8 cellular contexts compared by ENCODE assay signal in the genomic region with DNA sequence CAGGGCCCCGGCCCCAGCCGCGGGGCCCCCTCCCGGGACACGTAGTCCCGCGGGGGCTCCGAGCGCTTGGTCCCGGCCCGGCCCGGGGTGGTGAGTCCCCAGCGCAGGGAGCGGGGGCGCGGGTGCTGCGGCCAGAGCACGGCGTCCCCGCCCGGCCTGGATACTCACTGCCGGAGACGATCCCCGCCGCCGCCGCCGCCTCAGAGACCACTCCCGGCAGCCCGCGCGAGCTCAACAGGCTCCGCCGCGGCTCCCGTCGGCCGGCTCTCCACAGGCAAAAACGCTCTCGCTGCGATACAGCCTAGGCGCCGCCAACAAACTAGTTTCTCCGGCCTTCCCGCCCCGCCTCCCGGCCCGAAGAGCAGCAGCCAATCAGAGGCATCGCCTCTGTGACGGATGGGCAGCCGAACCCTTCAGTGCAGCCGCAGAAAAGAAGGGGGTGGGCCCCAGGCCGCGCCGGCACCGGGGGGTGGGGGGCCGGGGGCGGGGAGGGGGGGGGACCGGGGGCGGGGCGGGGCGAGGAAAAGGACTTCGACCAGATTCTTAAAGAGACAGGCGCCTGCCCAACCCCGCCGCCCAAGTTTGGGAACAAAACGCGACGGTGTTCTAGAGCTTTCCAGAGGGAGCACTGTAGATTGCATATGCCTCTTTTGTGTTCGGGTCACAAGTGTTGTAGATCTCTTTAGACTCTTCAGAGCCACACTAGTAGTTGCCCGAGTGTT. TPM values are rescaled to one million over a fixed set of nuclear protein-coding genes. Genes with fewer than 3 reads are reported as not detected.
DNase-seq lines count a peak whose midpoint lies in the region; ATAC-seq and TF ChIP-seq lines count a peak whose summit lies in the region.

A gene with protein sequence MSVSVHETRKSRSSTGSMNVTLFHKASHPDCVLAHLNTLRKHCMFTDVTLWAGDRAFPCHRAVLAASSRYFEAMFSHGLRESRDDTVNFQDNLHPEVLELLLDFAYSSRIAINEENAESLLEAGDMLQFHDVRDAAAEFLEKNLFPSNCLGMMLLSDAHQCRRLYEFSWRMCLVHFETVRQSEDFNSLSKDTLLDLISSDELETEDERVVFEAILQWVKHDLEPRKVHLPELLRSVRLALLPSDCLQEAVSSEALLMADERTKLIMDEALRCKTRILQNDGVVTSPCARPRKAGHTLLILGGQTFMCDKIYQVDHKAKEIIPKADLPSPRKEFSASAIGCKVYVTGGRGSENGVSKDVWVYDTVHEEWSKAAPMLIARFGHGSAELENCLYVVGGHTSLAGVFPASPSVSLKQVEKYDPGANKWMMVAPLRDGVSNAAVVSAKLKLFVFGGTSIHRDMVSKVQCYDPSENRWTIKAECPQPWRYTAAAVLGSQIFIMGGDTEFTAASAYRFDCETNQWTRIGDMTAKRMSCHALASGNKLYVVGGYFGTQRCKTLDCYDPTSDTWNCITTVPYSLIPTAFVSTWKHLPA (minus strand): TSS at position 328 of the 722 bp plus-strand sequence. CDS start 25,115 bp downstream, outside the sequence.

- peaks cover 27% of the 10 kb centered on the region for H3K79me2 ChIP-seq in PC-9 (ENCODE audit: low read depth)

- H3K27me3 ChIP-seq in PC-9 (ENCODE audit: insufficient read depth, low read depth) (no peaks in the 10 kb centered on the region), esophagus squamous epithelium (no peaks in the 10 kb centered on the region)

- CTCF ChIA-PET in PC-9 (lab: Charles Lee): no interaction called here

- 2% methylated on average over 10 to 14 of the region's 71 CpGs for WGBS in esophagus squamous epithelium, 2 donors

- in situ Hi-C loops in KBM-7 (cut with MboI; ENCODE audit: low pct_unique_long_range_greater_than_20kb, low sequenced_read_pairs): no loop called here

- BruUV-seq in PC-9 (replicated peaks; lab: Mats Ljungman, UMichigan): no TSS peak

- H3K4me1 ChIP-seq in PC-9 (replicated peaks; ENCODE audit: insufficient read depth) (peaks cover 21% of the 10 kb centered on the region), esophagus squamous epithelium (peaks cover 7 to 46% (median 27%) of the 10 kb centered on the region in 3 donors)

- peak within 1 kb of the TSS; percentile 99 for H3K4me2 ChIP-seq in PC-9

- H3K4me3 ChIP-seq in PC-9 (peak within 1 kb of the TSS; percentile 87), esophagus squamous epithelium (peak within 1 kb of the TSS; percentile 70 to 99 (median 86))

- TF ChIP-seq CTCF in PC-9 (conservative IDR thresholded peaks at IDR 0.05) (no peak), esophagus squamous epithelium (IDR thresholded peaks at IDR 0.05) (peak in 1 of 6 experiments; percentile 5)

- TF ChIP-seq POLR2A in esophagus squamous epithelium (IDR thresholded peaks at IDR 0.05): peak in 2 of 4 donors; percentile 84 to 87

- POLR2A ChIA-PET in PC-9 (lab: Charles Lee; ENCODE audit: unreplicated experiment): no interaction called here

- H3K9me2 ChIP-seq in PC-9 (ENCODE audit: insufficient read depth): no peaks in the 10 kb centered on the region

- no peaks in the 10 kb centered on the region for H3F3A ChIP-seq in PC-9 (ENCODE audit: insufficient read depth, low read depth)

- no peaks in the 10 kb centered on the region for H3K36me3 ChIP-seq in PC-9 (ENCODE audit: low read depth)
- no peaks in the 10 kb centered on the region for H3K36me3 ChIP-seq in esophagus squamous epithelium

- ATAC-seq in GM21723 (IDR thresholded peaks at IDR 0.05; ENCODE audit: unreplicated experiment): peak; percentile 97

- intact Hi-C loops in PC-9 (cut with micrococcal nuclease; ENCODE audit: unreplicated experiment) (no loop called here), esophagus squamous epithelium (cut with DNase I) (no loop called here)

- peak within 1 kb of the TSS; percentile 98 for H2AFZ ChIP-seq in PC-9

- H3K27ac ChIP-seq in PC-9: no peak within 1 kb of the TSS
- peak within 1 kb of the TSS; percentile 88 to 95 (median 92) for H3K27ac ChIP-seq in esophagus squamous epithelium

- no peaks in the 10 kb centered on the region for H3K9me3 ChIP-seq in PC-9 (ENCODE audit: insufficient read depth, low read depth)
- no peaks in the 10 kb centered on the region for H3K9me3 ChIP-seq in esophagus squamous epithelium

- DNase-seq in DMS53 (lab: John Stamatoyannopoulos, UW) (peak; percentile 94), KBM-7 (peak; percentile 97), PC-9 (peak; percentile 86 to 91), esophagus squamous epithelium (lab: John Stamatoyannopoulos, UW) (peak; percentile 67), myocyte (ENCODE audit: low read depth) (peak; percentile 96)
- DNase-seq in activated T-cell treated with anti-CD3 and anti-CD28 coated beads, Interleukin-2, amount 50 U/mL, for 48 hours: peak; percentile 92 to 93
- peak; percentile 83 to 90 for DNase-seq in stimulated activated CD8-positive, alpha-beta memory T cell treated with anti-CD3 and anti-CD28 coated beads, Interleukin-7, amount 100 ng/mL, for 4 hours (ENCODE audit: low read depth in 2 of 2)

- H4K20me1 ChIP-seq in PC-9 (ENCODE audit: insufficient read depth): no peaks in the 10 kb centered on the region

RNA-seq across cellular contexts. Expression of the gene that starts here (rescaled TPM):
- total RNA-seq in PC-9 (2021) (5.3 and 5.6 TPM in 2 replicates), esophagus squamous epithelium (10 to 100 TPM in 1 of 4 donors, 1 to 10 TPM in 3; 3.1 to 11.6 (median 8.1) TPM), myocyte (4.5 and 6.6 TPM in 2 replicates)
- 3.7 TPM for polyA plus RNA-seq in myocyte (2012)
